In the genomic region with DNA sequence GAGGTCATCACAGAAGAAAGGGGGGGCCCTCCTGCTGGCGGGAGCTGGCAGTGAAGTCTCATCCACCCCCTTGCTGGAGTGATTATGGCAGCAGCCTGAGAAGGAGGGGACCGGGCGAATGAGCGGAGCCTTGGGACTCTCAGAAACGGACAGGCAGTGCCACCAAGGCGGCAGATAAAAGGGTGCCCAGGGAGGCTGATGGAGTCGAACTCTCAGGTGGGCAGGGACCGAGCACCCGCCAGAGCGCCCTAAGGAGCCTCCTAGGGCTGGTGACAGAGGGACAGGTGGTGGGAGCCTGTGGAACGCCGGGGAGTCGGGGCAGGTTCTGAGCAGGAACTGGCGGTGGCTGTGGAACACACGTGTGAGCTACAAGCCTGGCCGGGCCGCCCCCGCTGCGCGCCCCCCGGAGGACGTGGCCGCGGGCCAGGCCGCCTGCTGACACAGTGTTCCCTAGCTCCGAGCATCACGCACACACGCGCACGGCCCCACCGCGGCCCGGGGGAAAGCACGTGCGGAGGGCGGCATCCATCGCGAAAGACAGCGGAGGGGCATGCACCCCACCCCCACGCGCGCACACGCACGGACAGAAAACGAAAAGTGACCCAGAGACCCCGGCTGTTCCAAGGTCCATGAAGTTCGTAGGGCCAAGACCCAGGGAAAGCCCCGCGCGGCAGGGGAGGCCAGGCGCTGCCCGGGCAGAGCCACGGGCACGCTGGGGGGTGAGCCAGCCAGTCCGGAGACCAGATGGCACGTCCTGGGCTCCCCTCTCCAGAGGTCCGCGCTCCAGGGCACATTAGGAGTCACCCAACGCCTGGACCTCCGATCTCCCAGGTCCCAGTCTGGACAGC, we compare ENCODE assay signal across 8 cellular contexts. TPM values are rescaled to one million over a fixed set of nuclear protein-coding genes. Genes with fewer than 3 reads are reported as not detected.
DNase-seq lines count a peak whose midpoint lies in the region; ATAC-seq, FAIRE-seq and TF ChIP-seq lines count a peak whose summit lies in the region.

No MANE protein-coding gene starts in this region.

- peak overlapping the region; percentile 81 to 87 for H3K27ac ChIP-seq in A549
- H3K27ac ChIP-seq in rectal smooth muscle tissue (ENCODE audit: low read depth, low read length): no peak overlapping the region

- no peak for TF ChIP-seq RAD21 in A549 (conservative IDR thresholded peaks at IDR 0.05 in 1 of 2, IDR thresholded peaks at IDR 0.05 in 1 of 2)

- H3K4me3 ChIP-seq in A549 (peak overlapping the region; percentile 61), GM12875 (ENCODE audit: low read depth, low read length) (peak overlapping the region; percentile 89), rectal smooth muscle tissue (ENCODE audit: low read length) (peak overlapping the region; percentile 72)

- FAIRE-seq in A549 (lab: Jason Lieb, UNC): no peak

- POLR2A ChIA-PET in A549 (lab: Yijun Ruan, JAX): interaction anchor here (0.7 to 2.1 kb wide), 7 partner anchors 12 to 463 kb away, joined by 3 to 15 read pairs (median 4); partner anchors contain the start of genes CYB561A3, DDB1, TKFC and TMEM138

- intact Hi-C loops in left cardiac atrium (cut with DNase I): no loop called here

- peak overlapping the region; percentile 100 for H3K4me2 ChIP-seq in A549

- 17% methylated on average over 27 of the region's 60 CpGs for WGBS in A549 (ENCODE audit: missing lambda C conversion rate)

- H3K9me3 ChIP-seq in A549: no peaks in the 10 kb centered on the region

- peaks cover 1% of the 10 kb centered on the region for H3K36me3 ChIP-seq in rectal smooth muscle tissue (ENCODE audit: control insufficient read depth, insufficient read depth, low read length)

- peak overlapping the region; percentile 11 for H3K9ac ChIP-seq in rectal smooth muscle tissue (ENCODE audit: low read length)

- DNase-seq in A549 (ENCODE audit: low read depth in 1 of 2, low spot score in 1 of 2) (peak; percentile 33 to 67), NCI-H345 (lab: John Stamatoyannopoulos, UW) (peak; percentile 82), left cardiac atrium (peak; percentile 64), NOMO-1 (lab: John Stamatoyannopoulos, UW; ENCODE audit: unreplicated experiment in 2 of 2) (no peak)
- DNase-seq in activated naive CD4-positive, alpha-beta T cell treated with Interleukin-2 at 50 U/mL for 16 hours: peak; percentile 41

- TF ChIP-seq POLR2A in A549 (IDR thresholded peaks at IDR 0.05; ENCODE audit: low read length): no peak

- ATAC-seq in A549 (peak; percentile 74 to 80), HG02943 (IDR thresholded peaks at IDR 0.05; ENCODE audit: low read depth, unreplicated experiment) (peak; percentile 29), left cardiac atrium (peak; percentile 32 to 63)

- peaks cover 17% of the 10 kb centered on the region for H3K27me3 ChIP-seq in rectal smooth muscle tissue (ENCODE audit: control insufficient read depth, insufficient read depth, low read length)

- no peak for TF ChIP-seq EP300 in A549 (IDR thresholded peaks at IDR 0.05)

- no peak for TF ChIP-seq CTCF in A549 (IDR thresholded peaks at IDR 0.05)
- 0 out of 2 replicates have a peak, but pooled peaks have one; percentile 19 for TF ChIP-seq CTCF in GM12875 (IDR thresholded peaks at IDR 0.05; ENCODE audit: borderline replicate concordance, insufficient read depth, low read depth, low read length)

- H3K4me1 ChIP-seq in A549 (peaks cover 14% of the 10 kb centered on the region; the same call in 1 of the 3 replicates), rectal smooth muscle tissue (ENCODE audit: control insufficient read depth, insufficient read depth, low read length) (no peaks in the 10 kb centered on the region)

- CTCF ChIA-PET in A549 (lab: Yijun Ruan, JAX): interaction anchor here (0.5 to 2.8 kb wide), 19 partner anchors 10 to 463 kb away, joined by 3 to 28 read pairs (median 3); no protein-coding TSS in a partner anchor

TF ChIP-seq in A549, 52 proteins besides CTCF, POLR2A, EP300 and RAD21:
- TF ChIP-seq, protein P1, sequence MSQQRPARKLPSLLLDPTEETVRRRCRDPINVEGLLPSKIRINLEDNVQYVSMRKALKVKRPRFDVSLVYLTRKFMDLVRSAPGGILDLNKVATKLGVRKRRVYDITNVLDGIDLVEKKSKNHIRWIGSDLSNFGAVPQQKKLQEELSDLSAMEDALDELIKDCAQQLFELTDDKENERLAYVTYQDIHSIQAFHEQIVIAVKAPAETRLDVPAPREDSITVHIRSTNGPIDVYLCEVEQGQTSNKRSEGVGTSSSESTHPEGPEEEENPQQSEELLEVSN (IDR thresholded peaks at IDR 0.05; ENCODE audit: borderline replicate concordance, low read depth): peak; percentile 45; the same call in 1 of the 2 replicates
- TF ChIP-seq MAX (IDR thresholded peaks at IDR 0.05) (peak; percentile 84), MAFK (IDR thresholded peaks at IDR 0.05; ENCODE audit: partially characterized antibody) (no peak), ZFP36 (IDR thresholded peaks at IDR 0.05; ENCODE audit: borderline replicate concordance, partially characterized antibody) (no peak)

RNA-seq across cellular contexts. Expression of gene VWCE, which starts 1.0 kb away (rescaled TPM):
- polyA plus RNA-seq in A549 (2011; rRNA removed): 0.53 and 0.65 TPM in 2 replicates
- polyA plus RNA-seq in A549 (2012; cell fraction: cytosol; rRNA removed): 0.42 and 0.51 TPM in 2 replicates
- 4.1 and 4.5 TPM in 2 replicates for polyA plus RNA-seq in A549 (2012; cell fraction: nucleus; rRNA removed)
- polyA plus RNA-seq in A549 (2017; fragmentation: RNase III; extraction: RNeasy Plus Mini Kit Qiagen cat#74134 plus additional on column Dnase treatment): 0.45 to 0.79 TPM (median 0.63 TPM) in 3 replicates
- polyA minus RNA-seq in A549 (2011; rRNA and poly(A)+ RNA removed): 0.45 and 0.58 TPM in 2 replicates
- total RNA-seq in left cardiac atrium: 1 to 10 TPM; 1.1 to 2.3 TPM

RNA-seq across cellular contexts. Expression of gene DDB1, which starts 38.8 kb away (rescaled TPM):
- polyA plus RNA-seq in A549 (2011; rRNA removed) (213 and 222 TPM in 2 replicates), A549 (2017; fragmentation: RNase III; extraction: RNeasy Plus Mini Kit Qiagen cat#74134 plus additional on column Dnase treatment) (149 to 154 TPM (median 149 TPM) in 3 replicates)
- 132 and 150 TPM in 2 replicates for polyA plus RNA-seq in A549 (2012; cell fraction: cytosol; rRNA removed)
- 192 and 219 TPM in 2 replicates for polyA plus RNA-seq in A549 (2012; cell fraction: nucleus; rRNA removed)
- 324 and 364 TPM in 2 replicates for polyA minus RNA-seq in A549 (2011; rRNA and poly(A)+ RNA removed)
- 100 to 1,000 TPM; 107 to 136 TPM for total RNA-seq in left cardiac atrium

RNA-seq across cellular contexts. Expression of gene TKFC, which starts 38.9 kb away (rescaled TPM):
- 46.5 and 51.2 TPM in 2 replicates for polyA plus RNA-seq in A549 (2011; rRNA removed)
- polyA plus RNA-seq in A549 (2012; cell fraction: cytosol; rRNA removed): 63.7 and 80.0 TPM in 2 replicates
- polyA plus RNA-seq in A549 (2012; cell fraction: nucleus; rRNA removed): 200 and 208 TPM in 2 replicates
- polyA plus RNA-seq in A549 (2017; fragmentation: RNase III; extraction: RNeasy Plus Mini Kit Qiagen cat#74134 plus additional on column Dnase treatment): 42.6 to 53.6 TPM (median 48.7 TPM) in 3 replicates
- 65.7 and 70.2 TPM in 2 replicates for polyA minus RNA-seq in A549 (2011; rRNA and poly(A)+ RNA removed)
- 10 to 100 TPM; 16.1 to 18.0 TPM for total RNA-seq in left cardiac atrium

RNA-seq across cellular contexts. Expression of gene PGA5, which starts 53.1 kb away (rescaled TPM):
- polyA plus RNA-seq in A549 (2011; rRNA removed): not detected in 2 replicates
- polyA plus RNA-seq in A549 (2012; cell fraction: cytosol; rRNA removed): not detected in 2 replicates
- not detected in 2 replicates for polyA plus RNA-seq in A549 (2012; cell fraction: nucleus; rRNA removed)
- not detected in 3 replicates for polyA plus RNA-seq in A549 (2017; fragmentation: RNase III; extraction: RNeasy Plus Mini Kit Qiagen cat#74134 plus additional on column Dnase treatment)
- polyA minus RNA-seq in A549 (2011; rRNA and poly(A)+ RNA removed): not detected in 2 replicates
- total RNA-seq in left cardiac atrium: under 1 TPM; 0.58 to 0.71 TPM

Comparison
In these comparisons a context has a peak if more than half of its experiments do, and no peak if none do; other contexts are left out.
1. DNase-seq: peak in A549 (2 of 2), NCI-H345 (single experiment), activated naive CD4-positive, alpha-beta T cell treated with Interleukin-2 at 50 U/mL for 16 hours (single experiment) and left cardiac atrium (single experiment); none in NOMO-1 (0 of 2).
2. Peak in every context shown above with its lines, with median percentiles within 50 percentile points of each other: ATAC-seq and H3K4me3 ChIP-seq.